In the genomic region with DNA sequence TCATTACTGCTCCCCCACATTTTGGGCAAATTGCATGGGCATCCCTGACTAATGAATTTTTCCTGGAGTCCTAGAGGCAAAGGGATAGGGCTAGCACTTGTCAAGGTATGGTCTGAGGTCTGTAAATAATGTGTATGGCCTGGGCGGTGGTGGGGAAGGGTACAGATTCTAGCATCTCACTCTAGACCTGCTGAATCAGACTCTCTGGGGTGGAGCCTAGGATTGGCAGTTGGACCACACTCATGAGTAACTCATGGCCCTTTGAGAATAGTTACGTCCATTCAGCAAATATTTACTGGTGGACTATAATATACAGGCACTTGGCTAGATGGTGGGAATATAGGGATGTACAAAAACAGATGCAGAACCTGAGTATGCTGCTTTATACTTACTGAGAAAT, we compare ENCODE assay signal across 1 cellular context.
TF ChIP-seq lines count a peak whose summit lies in the region.

No MANE protein-coding gene starts in this region.

TF ChIP-seq in K562, 482 proteins besides CTCF, POLR2A, EP300 and RAD21 (continued from another document):
- TF ChIP-seq, protein P1, sequence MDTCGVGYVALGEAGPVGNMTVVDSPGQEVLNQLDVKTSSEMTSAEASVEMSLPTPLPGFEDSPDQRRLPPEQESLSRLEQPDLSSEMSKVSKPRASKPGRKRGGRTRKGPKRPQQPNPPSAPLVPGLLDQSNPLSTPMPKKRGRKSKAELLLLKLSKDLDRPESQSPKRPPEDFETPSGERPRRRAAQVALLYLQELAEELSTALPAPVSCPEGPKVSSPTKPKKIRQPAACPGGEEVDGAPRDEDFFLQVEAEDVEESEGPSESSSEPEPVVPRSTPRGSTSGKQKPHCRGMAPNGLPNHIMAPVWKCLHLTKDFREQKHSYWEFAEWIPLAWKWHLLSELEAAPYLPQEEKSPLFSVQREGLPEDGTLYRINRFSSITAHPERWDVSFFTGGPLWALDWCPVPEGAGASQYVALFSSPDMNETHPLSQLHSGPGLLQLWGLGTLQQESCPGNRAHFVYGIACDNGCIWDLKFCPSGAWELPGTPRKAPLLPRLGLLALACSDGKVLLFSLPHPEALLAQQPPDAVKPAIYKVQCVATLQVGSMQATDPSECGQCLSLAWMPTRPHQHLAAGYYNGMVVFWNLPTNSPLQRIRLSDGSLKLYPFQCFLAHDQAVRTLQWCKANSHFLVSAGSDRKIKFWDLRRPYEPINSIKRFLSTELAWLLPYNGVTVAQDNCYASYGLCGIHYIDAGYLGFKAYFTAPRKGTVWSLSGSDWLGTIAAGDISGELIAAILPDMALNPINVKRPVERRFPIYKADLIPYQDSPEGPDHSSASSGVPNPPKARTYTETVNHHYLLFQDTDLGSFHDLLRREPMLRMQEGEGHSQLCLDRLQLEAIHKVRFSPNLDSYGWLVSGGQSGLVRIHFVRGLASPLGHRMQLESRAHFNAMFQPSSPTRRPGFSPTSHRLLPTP (IDR thresholded peaks at IDR 0.05; ENCODE audit: borderline replicate concordance, extremely low read depth, insufficient read length), result no peak
- TF ChIP-seq MAFG (tag; conservative IDR thresholded peaks at IDR 0.05) (0 out of 2 replicates have a peak, but pooled peaks have one; percentile 9), SIN3A (IDR thresholded peaks at IDR 0.05; ENCODE audit: borderline replicate concordance in 2 of 2, control insufficient read depth in 1 of 2, low read depth in 2 of 2, low read length in 2 of 2) (no peak)
